8 cellular contexts compared by ENCODE assay signal in the genomic region with DNA sequence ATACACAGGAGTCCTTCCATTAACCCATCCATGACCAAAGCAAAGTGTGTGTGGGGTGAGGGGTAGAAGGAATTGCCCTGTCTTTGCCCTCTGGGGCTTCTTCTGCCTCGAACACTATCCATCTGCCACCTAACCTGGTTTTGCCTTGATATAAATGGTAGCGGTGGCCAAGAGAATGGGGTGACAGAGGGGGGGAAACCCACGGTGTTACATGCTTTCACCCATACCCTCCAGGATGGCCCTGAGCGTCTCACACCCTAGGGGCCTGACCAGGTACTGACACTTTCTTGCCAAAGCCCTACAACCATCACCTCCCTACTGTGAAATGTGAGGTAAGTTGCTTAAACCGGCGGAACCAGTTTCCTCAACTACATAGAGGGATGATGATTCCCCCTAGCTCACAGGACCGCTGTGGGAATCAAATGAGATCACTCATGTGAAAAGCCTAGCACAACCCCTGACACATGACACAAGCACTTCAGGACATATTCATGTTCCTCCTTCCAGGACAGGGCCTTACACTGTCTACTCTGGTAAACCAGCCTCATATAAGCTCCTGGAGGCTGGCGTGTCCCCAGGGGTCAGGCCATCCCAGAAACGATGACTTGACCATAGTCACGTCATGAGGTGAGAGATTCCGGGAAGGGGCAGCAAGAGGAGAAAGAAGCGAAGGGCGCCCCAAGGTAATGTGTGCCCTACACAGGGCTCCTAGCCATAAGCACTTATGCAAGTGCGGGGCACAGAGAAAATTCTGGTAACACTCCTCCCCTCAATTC. TPM values are rescaled to one million over a fixed set of nuclear protein-coding genes. Genes with fewer than 3 reads are reported as not detected.
DNase-seq lines count a peak whose midpoint lies in the region; ATAC-seq, FAIRE-seq and TF ChIP-seq lines count a peak whose summit lies in the region.

No MANE protein-coding gene starts in this region.

- peak; percentile 44 for ATAC-seq in GM19452 (IDR thresholded peaks at IDR 0.05; ENCODE audit: unreplicated experiment)

- peaks cover 32% of the 10 kb centered on the region for H3K36me3 Mint-ChIP-seq in Calu3 (ENCODE audit: insufficient read depth, unreplicated experiment)

- peak; percentile 64 for TF ChIP-seq CTCF in Calu3 (IDR thresholded peaks at IDR 0.05; ENCODE audit: unreplicated experiment)
- peak; percentile 33 for TF ChIP-seq CTCF in astrocyte of the cerebellum (IDR thresholded peaks at IDR 0.05; ENCODE audit: low read depth, low read length, missing control alignments)

- no peaks in the 10 kb centered on the region for H3K27me3 ChIP-seq in HUES6 (ENCODE audit: control insufficient read depth, insufficient read depth, low read length)
- no peaks in the 10 kb centered on the region for H3K27me3 ChIP-seq in iPS-18a (ENCODE audit: control insufficient read depth, insufficient read depth, low read length)
- no peaks in the 10 kb centered on the region for H3K27me3 ChIP-seq in small intestine (ENCODE audit: control insufficient read depth in 2 of 2, insufficient read depth in 2 of 2, low read length in 2 of 2)

- H3K27ac ChIP-seq in HUES6 (ENCODE audit: low read depth, low read length) = peak overlapping the region; percentile 98
- peak overlapping the region; percentile 98 for H3K27ac ChIP-seq in iPS-18a (ENCODE audit: low read length)
- H3K27ac ChIP-seq in small intestine (ENCODE audit: low read depth in 1 of 2, low read length in 1 of 2) = peak overlapping the region; percentile 97 to 100

- peaks cover 31% of the 10 kb centered on the region for H3K4me1 ChIP-seq in HUES6 (ENCODE audit: control insufficient read depth, insufficient read depth, low read length)
- peaks cover 28% of the 10 kb centered on the region for H3K4me1 ChIP-seq in iPS-18a (ENCODE audit: control insufficient read depth, low read depth, low read length)
- peaks cover 0 to 4% of the 10 kb centered on the region in 2 donors for H3K4me1 ChIP-seq in small intestine (ENCODE audit: control insufficient read depth in 2 of 2, insufficient read depth in 1 of 2, low read depth in 1 of 2, low read length in 1 of 2)

- in situ Hi-C loops in astrocyte of the cerebellum (cut with HindIII; ENCODE audit: low sequenced_read_pairs) = loop anchor here (5.0 to 10.0 kb wide), 2 partner anchors 76 to 206 kb away; no protein-coding TSS in a partner anchor

- peak overlapping the region; percentile 60 for H3K4me3 Mint-ChIP-seq in Calu3 (ENCODE audit: low read depth, unreplicated experiment)

- H3K4me1 Mint-ChIP-seq in Calu3 (ENCODE audit: low read depth, unreplicated experiment) = peaks cover 37% of the 10 kb centered on the region

- H3K36me3 ChIP-seq in HUES6 (ENCODE audit: control insufficient read depth, insufficient read depth, low read length) (no peaks in the 10 kb centered on the region), iPS-18a (ENCODE audit: control insufficient read depth, low read depth, low read length) (no peaks in the 10 kb centered on the region), small intestine (ENCODE audit: control insufficient read depth in 2 of 2, insufficient read depth in 2 of 2, low read length in 2 of 2) (no peaks in the 10 kb centered on the region)

- BruUV-seq in Calu3 (replicated peaks; lab: Mats Ljungman, UMichigan) = TSS peak; percentile 29

- no peaks in the 10 kb centered on the region for H3K27me3 Mint-ChIP-seq in Calu3 (ENCODE audit: unreplicated experiment)

- H3K4me3 ChIP-seq in HUES6 (ENCODE audit: low read depth, low read length) (peak overlapping the region; percentile 75), astrocyte of the cerebellum (ENCODE audit: low read depth, low read length) (peak overlapping the region; percentile 39), iPS-18a (ENCODE audit: low read length) (peak overlapping the region; percentile 88), small intestine (ENCODE audit: low read depth in 1 of 2, low read length in 2 of 2) (peak overlapping the region in 1 of 2 donors; percentile 58)

- no peaks in the 10 kb centered on the region for H3K9me3 Mint-ChIP-seq in Calu3 (ENCODE audit: low read depth, unreplicated experiment)

- intact Hi-C loops in Calu3 (cut with micrococcal nuclease; ENCODE audit: unreplicated experiment) = loop anchor here (1.0 to 10.0 kb wide), 2 partner anchors 53 to 146 kb away; no protein-coding TSS in a partner anchor

- CTCF ChIA-PET in Calu3 (lab: Charles Lee) = interaction anchor here (0.6 to 3.5 kb wide), 4 partner anchors 12 to 228 kb away, joined by 3 to 32 read pairs (median 8); partner anchors contain the start of gene MXD1

- peak; percentile 89 for DNase-seq in Calu3
- DNase-seq in astrocyte of the cerebellum (ENCODE audit: low read depth) = no peak
- peak; percentile 60 for DNase-seq in small intestine
- no peak for DNase-seq in COLO829 (ENCODE audit: low spot score)

- H3K9me3 ChIP-seq in HUES6 (ENCODE audit: control insufficient read depth, insufficient read depth, low read depth, low read length) (no peaks in the 10 kb centered on the region), iPS-18a (ENCODE audit: control insufficient read depth, low read depth, low read length) (no peaks in the 10 kb centered on the region), small intestine (ENCODE audit: control insufficient read depth, low read depth) (no peaks in the 10 kb centered on the region)

- TF ChIP-seq POLR2A in Raji (IDR thresholded peaks at IDR 0.05; ENCODE audit: insufficient read depth, low read depth, low read length) = peak; percentile 73

- peak overlapping the region; percentile 97 for H3K27ac Mint-ChIP-seq in Calu3 (ENCODE audit: unreplicated experiment)

- WGBS in small intestine, 3 donors = 54 to 66% (median 60%) methylated on average over 14 of the region's 14 CpGs

- H3K9ac ChIP-seq in HUES6 (ENCODE audit: low read length) (peak overlapping the region; percentile 99), iPS-18a (ENCODE audit: low read length) (peak overlapping the region; percentile 98)

- FAIRE-seq in small intestine (lab: Jason Lieb, UNC) = no peak

RNA-seq across cellular contexts. Expression of gene C2orf42, which starts 49.7 kb away (rescaled TPM):
- total RNA-seq in Calu3 (2022) = 11.6 and 20.2 TPM in 2 replicates
- polyA plus RNA-seq in small intestine = 1 to 10 TPM; 4.3 to 7.0 (median 6.9) TPM

RNA-seq across cellular contexts. Expression of gene PCBP1, which starts 53.9 kb away (rescaled TPM):
- total RNA-seq in Calu3 (2022) = 252 and 260 TPM in 2 replicates
- 100 to 1,000 TPM; 247 to 311 (median 291) TPM for polyA plus RNA-seq in small intestine

Comparison
In these comparisons a context has a peak if more than half of its experiments do, and no peak if none do; other contexts are left out.
1. DNase-seq: peak in Calu3 (single experiment) and small intestine (single experiment); none in astrocyte of the cerebellum (single experiment) and COLO829 (single experiment).
2. Peak in every context shown above with its lines, with median percentiles within 50 percentile points of each other: H3K27ac ChIP-seq.